Comparison of ENCODE assay signal across 8 cellular contexts in the genomic region with DNA sequence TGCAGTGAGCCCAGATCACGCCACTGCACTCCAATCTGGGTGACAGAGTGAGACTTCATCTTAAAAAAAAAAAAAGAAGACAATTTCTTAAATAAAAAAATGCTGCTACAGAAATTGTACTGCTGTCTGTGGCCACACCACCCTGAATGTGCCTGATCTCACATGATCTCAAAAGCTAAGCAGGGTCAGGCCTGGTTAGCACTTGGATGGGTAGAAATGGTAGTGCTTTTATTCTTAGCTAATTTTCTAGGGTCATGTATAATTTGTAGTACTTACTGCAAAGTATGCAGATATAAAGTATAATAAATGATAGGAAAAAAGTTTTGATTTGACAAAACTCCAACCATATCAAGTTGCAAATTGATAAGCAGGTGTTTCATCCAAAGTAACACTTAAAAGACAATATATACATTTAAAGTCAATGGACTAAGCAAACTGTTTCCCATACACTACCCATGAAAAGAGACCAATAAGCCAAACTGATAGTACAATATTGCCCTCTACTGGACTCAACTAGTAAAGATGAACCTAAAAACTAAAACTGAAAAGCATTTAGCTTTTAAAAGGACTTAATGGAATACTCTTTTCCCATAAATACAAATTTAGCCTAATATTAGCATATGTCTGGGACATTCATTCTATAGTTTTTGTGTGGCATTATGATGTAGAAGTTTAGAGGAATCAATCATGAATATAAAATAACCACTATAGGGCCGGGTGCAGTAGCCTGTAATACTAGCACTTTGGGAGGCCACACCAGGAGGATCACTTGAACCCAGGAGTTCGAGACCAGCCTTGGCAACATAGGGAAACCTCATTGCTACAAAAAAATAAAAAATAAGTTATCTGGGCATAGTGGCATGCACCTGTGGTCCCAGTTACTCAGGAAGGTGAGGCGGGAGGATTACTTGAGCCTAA. TPM values are rescaled to one million over a fixed set of nuclear protein-coding genes. Genes with fewer than 3 reads are reported as not detected.
DNase-seq lines count a peak whose midpoint lies in the region; ATAC-seq, FAIRE-seq and TF ChIP-seq lines count a peak whose summit lies in the region.

No MANE protein-coding gene starts in this region.

- H3K9me1 ChIP-seq in K562 (ENCODE audit: control insufficient read depth, insufficient read depth, low read length), result no peaks in the 10 kb centered on the region

- in situ Hi-C loops in K562 (cut with MboI), result loop anchor here (5.0 kb wide), 2 partner anchors 197 to 292 kb away; no protein-coding TSS in a partner anchor

- POLR2A ChIA-PET in K562 (lab: Yijun Ruan, JAX), result interaction anchor here (0.6 to 1.8 kb wide), 6 partner anchors 9 to 644 kb away, joined by 3 to 7 read pairs (median 3); a partner anchor contains a TSS

- peak; percentile 82 to 95 for TF ChIP-seq RAD21 in K562 (CRISPR knock-in tag; conservative IDR thresholded peaks at IDR 0.05 in 1 of 2, IDR thresholded peaks at IDR 0.05 in 1 of 2)

- intact Hi-C loops in K562 (cut with micrococcal nuclease), result loop anchor here (1.0 to 10.0 kb wide), 3 partner anchors 114 to 292 kb away; a partner anchor contains a TSS
- intact Hi-C loops in left lung (cut with DNase I), result loop anchor here in 1 of 2 donors (5.0 to 10.0 kb wide), 2 partner anchors 202 to 294 kb away; no protein-coding TSS in a partner anchor
- intact Hi-C loops in vagina (cut with DNase I), result no loop called here

- TF ChIP-seq EP300 in K562 (IDR thresholded peaks at IDR 0.05; ENCODE audit: low read length), result no peak

- H3K27ac ChIP-seq in K562 (ENCODE audit: extremely low read depth, low read depth, low read length), result no peak overlapping the region
- H3K27ac ChIP-seq in left lung, result no peak overlapping the region
- no peak overlapping the region for H3K27ac ChIP-seq in vagina

- DNase-seq in EL (peak; percentile 43), NCI-H524 treated with DMSO at 0.1 percent for 48 hours (lab: John Stamatoyannopoulos, UW) (peak; percentile 24), K562 (ENCODE audit: extremely low read depth in 1 of 4, low spot score in 3 of 4) (peak; percentile 20 to 65 (median 39)), left lung (no peak), vagina (ENCODE audit: extremely low spot score in 2 of 2) (no peak), ureter (ENCODE audit: low spot score) (no peak)

- no peaks in the 10 kb centered on the region for H3K4me1 ChIP-seq in K562 (replicated peaks in 1 of 2; ENCODE audit: control insufficient read depth in 2 of 2, insufficient read depth in 2 of 2, low read length in 2 of 2)
- H3K4me1 ChIP-seq in left lung, result no peaks in the 10 kb centered on the region
- H3K4me1 ChIP-seq in vagina, result no peaks in the 10 kb centered on the region

- H3K4me2 ChIP-seq in K562 (ENCODE audit: insufficient read depth, low read length), result no peak overlapping the region

- H3K9ac ChIP-seq in K562 (ENCODE audit: insufficient read depth in 1 of 2, low read depth in 2 of 2, low read length in 2 of 2), result no peak overlapping the region

- ATAC-seq in HG03135 (IDR thresholded peaks at IDR 0.05; ENCODE audit: unreplicated experiment) (peak; percentile 60), K562 (peak; percentile 83), left lung (peak; percentile 91), HG03521 (IDR thresholded peaks at IDR 0.05; ENCODE audit: unreplicated experiment) (no peak)

- no TSS peak for BruUV-seq in K562 (replicated peaks; lab: Mats Ljungman, UMichigan)

- H3K36me3 ChIP-seq in K562 (ENCODE audit: control insufficient read depth, insufficient read depth, low read length) (no peaks in the 10 kb centered on the region), left lung (no peaks in the 10 kb centered on the region), vagina (no peaks in the 10 kb centered on the region)

- H3K9me3 ChIP-seq in K562 (replicated peaks; ENCODE audit: control insufficient read depth, insufficient read depth, low read depth, low read length), result no peaks in the 10 kb centered on the region
- H3K9me3 ChIP-seq in left lung, result no peaks in the 10 kb centered on the region
- no peaks in the 10 kb centered on the region for H3K9me3 ChIP-seq in vagina

- CTCF ChIA-PET in K562 (lab: Yijun Ruan, JAX; ENCODE audit: low intra/inter-chr PET ratio), result interaction anchor here (0.7 to 2.5 kb wide), 4 partner anchors 180 to 293 kb away, joined by 3 to 26 read pairs (median 8); no protein-coding TSS in a partner anchor

- no peak overlapping the region for H3K4me3 ChIP-seq in K562
- H3K4me3 ChIP-seq in left lung, result no peak overlapping the region
- H3K4me3 ChIP-seq in vagina, result no peak overlapping the region

- H4K20me1 ChIP-seq in K562 (replicated peaks; ENCODE audit: control insufficient read depth, insufficient read depth, low read length), result no peaks in the 10 kb centered on the region

- H3K79me2 ChIP-seq in K562 (ENCODE audit: control insufficient read depth, insufficient read depth, low read length), result no peaks in the 10 kb centered on the region

- no peak for FAIRE-seq in K562 (lab: Jason Lieb, UNC)

- TF ChIP-seq CTCF in K562 (IDR thresholded peaks at IDR 0.05 in 2 of 3, conservative IDR thresholded peaks at IDR 0.05 in 1 of 3; ENCODE audit: insufficient read depth in 2 of 3, low read depth in 1 of 3, low read length in 3 of 3), result peak; percentile 38 to 83 (median 48); a peak in 4 of 6 replicates
- peak; percentile 52 to 61 for TF ChIP-seq CTCF in left lung (IDR thresholded peaks at IDR 0.05)
- peak; percentile 52 to 71 (median 53) for TF ChIP-seq CTCF in vagina (IDR thresholded peaks at IDR 0.05)

- H3K27me3 ChIP-seq in K562 (ENCODE audit: control insufficient read depth in 2 of 2, insufficient read depth in 2 of 2, low read length in 2 of 2) (no peaks in the 10 kb centered on the region), left lung (no peaks in the 10 kb centered on the region), vagina (no peaks in the 10 kb centered on the region)

- TF ChIP-seq POLR2A in K562 (conservative IDR thresholded peaks at IDR 0.05) (no peak), vagina (IDR thresholded peaks at IDR 0.05) (no peak)

- WGBS in K562 (ENCODE audit: insufficient coverage, low coverage, missing lambda C conversion rate), result 44% methylated on average over 3 of the region's 4 CpGs

- H2AFZ ChIP-seq in K562 (ENCODE audit: low read depth, low read length), result no peak overlapping the region

TF ChIP-seq in K562, 482 proteins besides CTCF, POLR2A, EP300 and RAD21 (continues in another document):
- TF ChIP-seq MTA3 (IDR thresholded peaks at IDR 0.05; ENCODE audit: borderline replicate concordance) (no peak), ARID2 (IDR thresholded peaks at IDR 0.05) (peak; percentile 69), ARNT (IDR thresholded peaks at IDR 0.05) (0 out of 4 replicates have a peak, but pooled peaks of 1 of the 2 experiments have one; percentile 19), CC2D1A (IDR thresholded peaks at IDR 0.05) (0 out of 2 replicates have a peak, but pooled peaks have one; percentile 29), NCOR1 (IDR thresholded peaks at IDR 0.05) (peak; percentile 18; the same call in 1 of the 2 replicates)

RNA-seq across cellular contexts. Expression of a gene that starts 18.6 kb away (rescaled TPM):
- total RNA-seq in K562 (2011; cell fraction: chromatin; rRNA removed; ENCODE audit: low replicate concordance), result 34.5 and 49.1 TPM in 2 replicates
- total RNA-seq in K562 (2011; cell fraction: nucleolus; rRNA removed), result 18.3 and 20.5 TPM in 2 replicates
- 33.4 and 55.4 TPM in 2 replicates for total RNA-seq in K562 (2011; cell fraction: nucleoplasm; rRNA removed)
- total RNA-seq in K562 (2014; rRNA removed) (18.4 and 20.0 TPM in 2 replicates), K562 (2014; rRNA removed; fragmentation: Illumina TruSeq; extraction: Trizol) (23.3 and 23.9 TPM in 2 replicates), K562 (2015; rRNA removed; fragmentation: Illumina TruSeq; extraction: Trizol) (21.5 TPM in 2 replicates), K562 (2021) (18.8 and 21.6 TPM in 2 replicates), left lung (10 to 100 TPM; 25.5 to 31.0 TPM), vagina (18.7 TPM), ureter (28.2 TPM)
- polyA plus RNA-seq in K562 (2011; rRNA removed) (25.7 and 27.8 TPM in 2 replicates), K562 (2014; fragmentation: Illumina TruSeq; extraction: Trizol) (16.7 and 17.1 TPM in 2 replicates), K562 (2014; fragmentation: Nextera tagmentation; extraction: Ambion mirVana) (1 to 10 TPM; 4.0 to 5.4 TPM), K562 (2014; rRNA removed) (24.2 and 30.4 TPM in 2 replicates)
- polyA plus RNA-seq in K562 (2011; cell fraction: cytosol; rRNA removed), result 17.6 and 22.4 TPM in 2 replicates
- 11.6 and 16.0 TPM in 2 replicates for polyA plus RNA-seq in K562 (2011; cell fraction: nucleus; rRNA removed)
- polyA plus RNA-seq in K562 (2012), result 11.5 and 15.0 TPM in 2 replicates
- polyA minus RNA-seq in K562 (2011; rRNA and poly(A)+ RNA removed), result 23.8 and 29.0 TPM in 2 replicates
- polyA minus RNA-seq in K562 (2011; cell fraction: cytosol; rRNA and poly(A)+ RNA removed), result 10.9 and 11.3 TPM in 2 replicates
- polyA minus RNA-seq in K562 (2011; cell fraction: nucleus; rRNA and poly(A)+ RNA removed), result 16.2 and 28.7 TPM in 2 replicates

RNA-seq across cellular contexts. Expression of a gene that starts 19.2 kb away (rescaled TPM):
- 9.4 and 20.5 TPM in 2 replicates for total RNA-seq in K562 (2011; cell fraction: chromatin; rRNA removed; ENCODE audit: low replicate concordance)
- 5.3 and 6.7 TPM in 2 replicates for total RNA-seq in K562 (2011; cell fraction: nucleolus; rRNA removed)
- 9.1 and 12.9 TPM in 2 replicates for total RNA-seq in K562 (2011; cell fraction: nucleoplasm; rRNA removed)
- total RNA-seq in K562 (2014; rRNA removed) (5.0 and 7.3 TPM in 2 replicates), K562 (2014; rRNA removed; fragmentation: Illumina TruSeq; extraction: Trizol) (10.7 and 11.9 TPM in 2 replicates), K562 (2015; rRNA removed; fragmentation: Illumina TruSeq; extraction: Trizol) (6.4 and 7.6 TPM in 2 replicates), K562 (2021) (6.6 TPM in 2 replicates), left lung (10 to 100 TPM in 1 of 2 donors, 1 to 10 TPM in 1; 8.6 to 14.2 TPM), vagina (3.2 TPM), ureter (7.5 TPM)
- polyA plus RNA-seq in K562 (2011; rRNA removed) (8.2 and 9.6 TPM in 2 replicates), K562 (2014; fragmentation: Illumina TruSeq; extraction: Trizol) (8.0 and 9.7 TPM in 2 replicates), K562 (2014; fragmentation: Nextera tagmentation; extraction: Ambion mirVana) (10 to 100 TPM in 1 of 2 experiments, 1 to 10 TPM in 1; 7.3 to 10.1 TPM), K562 (2014; rRNA removed) (5.0 and 5.1 TPM in 2 replicates)
- 1.9 and 4.7 TPM in 2 replicates for polyA plus RNA-seq in K562 (2011; cell fraction: cytosol; rRNA removed)
- 5.1 and 9.7 TPM in 2 replicates for polyA plus RNA-seq in K562 (2011; cell fraction: nucleus; rRNA removed)
- polyA plus RNA-seq in K562 (2012), result 6.9 and 7.6 TPM in 2 replicates
- 12.3 and 15.1 TPM in 2 replicates for polyA minus RNA-seq in K562 (2011; rRNA and poly(A)+ RNA removed)
- polyA minus RNA-seq in K562 (2011; cell fraction: cytosol; rRNA and poly(A)+ RNA removed), result 3.1 and 4.1 TPM in 2 replicates
- 7.4 and 14.7 TPM in 2 replicates for polyA minus RNA-seq in K562 (2011; cell fraction: nucleus; rRNA and poly(A)+ RNA removed)

Comparison
In these comparisons a context has a peak if more than half of its experiments do, and no peak if none do; other contexts are left out.
1. DNase-seq: peak in EL (single experiment), NCI-H524 treated with DMSO at 0.1 percent for 48 hours (single experiment) and K562 (4 of 4); none in left lung (0 of 2), vagina (0 of 2) and ureter (single experiment).
2. Peak in every context shown above with its lines, with median percentiles within 50 percentile points of each other: CTCF ChIP-seq.